ENCODE assay signal across 12 cellular contexts in the genomic region with DNA sequence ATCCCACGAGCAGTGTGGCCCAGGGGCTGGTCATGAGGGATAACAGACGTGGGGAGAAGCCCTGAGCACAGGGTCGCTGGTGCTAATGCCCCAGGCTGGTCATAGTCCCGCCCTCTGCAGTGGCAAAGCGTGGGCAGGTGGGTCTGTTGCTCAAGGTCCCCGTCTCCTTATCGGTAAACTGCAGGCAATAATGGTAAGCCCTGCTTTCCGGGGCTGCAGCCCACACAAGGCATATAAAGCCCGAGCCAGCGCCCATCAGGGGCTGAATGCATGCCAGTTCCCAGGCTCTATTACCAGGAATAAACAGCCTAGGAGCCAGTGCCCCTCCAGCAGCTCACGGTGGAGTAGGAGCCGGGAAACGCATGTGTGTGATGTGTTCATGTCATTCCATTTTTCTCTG.
"Had no signal": no experiment of that assay in that cellular context is flagged by ENCODE, and none has a peak within 500 bp of the region (broad histone marks: within the 10 kb centered on the region; RNA-seq: fewer than 3 reads in every experiment).

No MANE protein-coding gene starts in this region.

- H3K27me3 ChIP-seq: cardiac muscle cell, uterus had no signal

- H3K9me3 Mint-ChIP-seq: activated CD4-positive, alpha-beta T cell treated with anti-CD3 and anti-CD28 coated beads, Interleukin-2, amount 10 ng/mL, durations not matched to agents 7 days and 5 days; activated naive CD4-positive, alpha-beta T cell treated with anti-CD3 and anti-CD28 coated beads, Interleukin-2, amount 50 U/mL, for 72 hours; activated T-helper 17 cell treated with anti-CD3 and anti-CD28 coated beads, Interleukin-2, amount 50 U/mL, for 72 hours; natural killer cell; stimulated activated effector memory CD8-positive, alpha-beta T cell treated with anti-CD3 and anti-CD28 coated beads, Interleukin-12 subunit alpha, Interleukin-12 subunit beta, amount 100 ng/mL, for 72 hours had no signal

- H3K36me3 Mint-ChIP-seq: activated naive CD4-positive, alpha-beta T cell treated with anti-CD3 and anti-CD28 coated beads, Interleukin-2, amount 50 U/mL, for 72 hours; natural killer cell; stimulated activated effector memory CD8-positive, alpha-beta T cell treated with anti-CD3 and anti-CD28 coated beads, Interleukin-12 subunit alpha, Interleukin-12 subunit beta, amount 100 ng/mL, for 72 hours had no signal

- DNase-seq: activated CD4-positive, alpha-beta T cell treated with anti-CD3 and anti-CD28 coated beads, Interleukin-2, amount 10 ng/mL, durations not matched to agents 7 days and 5 days; hippocampal formation; mesenchymal stem cell; T-helper 17 cell had no signal

- H3K4me3 Mint-ChIP-seq: activated CD4-positive, alpha-beta T cell treated with anti-CD3 and anti-CD28 coated beads, Interleukin-2, amount 10 ng/mL, durations not matched to agents 7 days and 5 days; activated T-helper 17 cell treated with anti-CD3 and anti-CD28 coated beads, Interleukin-2, amount 50 U/mL, for 72 hours; natural killer cell; stimulated activated effector memory CD8-positive, alpha-beta T cell treated with anti-CD3 and anti-CD28 coated beads, Interleukin-12 subunit alpha, Interleukin-12 subunit beta, amount 100 ng/mL, for 72 hours; T-helper 17 cell had no signal

- H3K27ac Mint-ChIP-seq: activated CD4-positive, alpha-beta T cell treated with anti-CD3 and anti-CD28 coated beads, Interleukin-2, amount 10 ng/mL, durations not matched to agents 7 days and 5 days; activated naive CD4-positive, alpha-beta T cell treated with anti-CD3 and anti-CD28 coated beads, Interleukin-2, amount 50 U/mL, for 72 hours; activated T-helper 17 cell treated with anti-CD3 and anti-CD28 coated beads, Interleukin-2, amount 50 U/mL, for 72 hours; natural killer cell; stimulated activated effector memory CD8-positive, alpha-beta T cell treated with anti-CD3 and anti-CD28 coated beads, Interleukin-12 subunit alpha, Interleukin-12 subunit beta, amount 100 ng/mL, for 72 hours; T-helper 17 cell had no signal

- H3K9me3 ChIP-seq: esophagus muscularis mucosa, prostate gland, uterus had no signal

- H3K4me1 Mint-ChIP-seq: activated CD4-positive, alpha-beta T cell treated with anti-CD3 and anti-CD28 coated beads, Interleukin-2, amount 10 ng/mL, durations not matched to agents 7 days and 5 days; activated T-helper 17 cell treated with anti-CD3 and anti-CD28 coated beads, Interleukin-2, amount 50 U/mL, for 72 hours had no signal

- H3K4me1 ChIP-seq: esophagus muscularis mucosa, prostate gland, uterus had no signal

- H3K27me3 Mint-ChIP-seq: activated CD4-positive, alpha-beta T cell treated with anti-CD3 and anti-CD28 coated beads, Interleukin-2, amount 10 ng/mL, durations not matched to agents 7 days and 5 days; activated T-helper 17 cell treated with anti-CD3 and anti-CD28 coated beads, Interleukin-2, amount 50 U/mL, for 72 hours; T-helper 17 cell had no signal

- H3K4me3 ChIP-seq: cardiac muscle cell, esophagus muscularis mucosa, prostate gland, uterus had no signal

- H3K27ac ChIP-seq: cardiac muscle cell, esophagus muscularis mucosa, prostate gland, uterus had no signal
